Comparison of ENCODE assay signal across 8 cellular contexts in genomic region chr5:172179032-172179989, GRCh38. TPM values are rescaled to one million over a fixed set of nuclear protein-coding genes. Genes with fewer than 3 reads are reported as not detected.
DNase-seq lines count a peak whose midpoint lies in the region; ATAC-seq, FAIRE-seq and TF ChIP-seq lines count a peak whose summit lies in the region.

No MANE protein-coding gene starts in this region.

- H3K27ac ChIP-seq in endodermal cell (ENCODE audit: low read depth, low read length) = no peak overlapping the region
- peak overlapping the region; percentile 96 for H3K27ac ChIP-seq in neutrophil

- H3K27ac Mint-ChIP-seq in endodermal cell = peak overlapping the region; percentile 27

- peak; percentile 96 for FAIRE-seq in GM19239 (lab: Jason Lieb, UNC)

- no peaks in the 10 kb centered on the region for H3K36me3 ChIP-seq in endodermal cell (ENCODE audit: control insufficient read depth, insufficient read depth, low read length)
- H3K36me3 ChIP-seq in neutrophil = peaks cover 32% of the 10 kb centered on the region

- H3K4me3 ChIP-seq in endodermal cell (ENCODE audit: low read length) (no peak overlapping the region), neutrophil (ENCODE audit: low read depth in 1 of 2, low read length in 1 of 2) (peak overlapping the region; percentile 59 to 74)

- peaks cover 8% of the 10 kb centered on the region for H3K36me3 Mint-ChIP-seq in endodermal cell (ENCODE audit: low read depth)

- H3K27me3 ChIP-seq in endodermal cell (ENCODE audit: control insufficient read depth, insufficient read depth, low read length, poor library complexity, severe bottlenecking) = no peaks in the 10 kb centered on the region
- no peaks in the 10 kb centered on the region for H3K27me3 ChIP-seq in neutrophil

- H3K4me1 Mint-ChIP-seq in endodermal cell = peaks cover 14% of the 10 kb centered on the region

- no peak overlapping the region for H3K4me3 Mint-ChIP-seq in endodermal cell

- H3K4me1 ChIP-seq in endodermal cell (ENCODE audit: control insufficient read depth, insufficient read depth, low read length) = peaks cover 5% of the 10 kb centered on the region
- H3K4me1 ChIP-seq in neutrophil (ENCODE audit: control insufficient read depth in 1 of 2, insufficient read depth in 1 of 2, low read depth in 1 of 2, low read length in 1 of 2) = peaks cover 93 to 98% of the 10 kb centered on the region in 2 experiments

- no peaks in the 10 kb centered on the region for H3K9me3 Mint-ChIP-seq in endodermal cell

- peak; percentile 28 for ATAC-seq in HG03460 (IDR thresholded peaks at IDR 0.05; ENCODE audit: unreplicated experiment)
- ATAC-seq in activated CD4-positive, CD25-positive, alpha-beta regulatory T cell treated with anti-CD3 and anti-CD28 coated beads, Interleukin-2, amount 50 U/mL, for 24 hours = peak; percentile 36 to 39

- H3K9me3 ChIP-seq in endodermal cell (ENCODE audit: control insufficient read depth, low read length) (peaks cover 5% of the 10 kb centered on the region), neutrophil (no peaks in the 10 kb centered on the region)

- TF ChIP-seq CTCF in endodermal cell (conservative IDR thresholded peaks at IDR 0.05) (no peak), neutrophil (IDR thresholded peaks at IDR 0.05) (no peak)

- no peak for DNase-seq in GM19239 (ENCODE audit: insufficient read length, low spot score)
- no peak for DNase-seq in endodermal cell
- DNase-seq in NCI-H2029 treated with DMSO at 0.1 percent for 48 hours (lab: John Stamatoyannopoulos, UW) = no peak
- DNase-seq in HuH-7.5 (ENCODE audit: low spot score) = no peak
- no peak for DNase-seq in HT-29 (ENCODE audit: low spot score)

- H3K27me3 Mint-ChIP-seq in endodermal cell (ENCODE audit: insufficient read depth) = no peaks in the 10 kb centered on the region

- WGBS in endodermal cell (ENCODE audit: insufficient coverage in 1 of 2, insufficient read length in 1 of 2), 2 experiments = 75 to 77% methylated on average over 9 to 17 of the region's 17 CpGs

- H3K9ac ChIP-seq in endodermal cell (ENCODE audit: extremely low read depth, low read length, poor library complexity, severe bottlenecking) = no peak overlapping the region

RNA-seq across cellular contexts. Expression of gene STK10, which starts 8.7 kb away (rescaled TPM):
- total RNA-seq in endodermal cell = 10 to 100 TPM; 14.3 to 17.9 TPM
- polyA plus RNA-seq in endodermal cell (2013, experiment 1 of 2) = 6.8 TPM
- polyA plus RNA-seq in endodermal cell (2013, experiment 2 of 2) = 8.1 TPM
- total RNA-seq in HT-29 (2014; rRNA removed; shearing (Covaris generic)) = 19.0 and 19.9 TPM in 2 replicates

RNA-seq across cellular contexts. Expression of gene EFCAB9, which starts 14.7 kb away (rescaled TPM):
- not detected for total RNA-seq in endodermal cell
- polyA plus RNA-seq in endodermal cell (2013, experiment 1 of 2) = 0.36 TPM
- not detected for polyA plus RNA-seq in endodermal cell (2013, experiment 2 of 2)
- total RNA-seq in HT-29 (2014; rRNA removed; shearing (Covaris generic)) = not detected in 2 replicates
